In genomic region chr11:45799562-45799961, GRCh38 we compare ENCODE assay signal across 20 cellular contexts. TPM values are rescaled to one million over a fixed set of nuclear protein-coding genes. Genes with fewer than 3 reads are reported as not detected.
DNase-seq lines count a peak whose midpoint lies in the region; ATAC-seq, FAIRE-seq and TF ChIP-seq lines count a peak whose summit lies in the region.
"Had no signal": no experiment of that assay in that cellular context is flagged by ENCODE, and none has a peak within 500 bp of the region (broad histone marks: within the 10 kb centered on the region; RNA-seq: fewer than 3 reads in every experiment).

No MANE protein-coding gene starts in this region.

- H3K27me3 ChIP-seq in left lung = peaks cover 0 to 3% of the 10 kb centered on the region in 2 donors
- no peaks in the 10 kb centered on the region for H3K27me3 ChIP-seq in upper lobe of right lung

- H3K4me1 ChIP-seq in HEK293 (ENCODE audit: control insufficient read depth, insufficient read depth, low read length) = no peaks in the 10 kb centered on the region
- H3K4me1 ChIP-seq in left lung = peaks cover 6 to 18% of the 10 kb centered on the region in 2 donors
- H3K4me1 ChIP-seq in upper lobe of right lung = peaks cover 12% of the 10 kb centered on the region

- CTCF ChIA-PET in HEK293 (lab: Yijun Ruan, JAX) = interaction anchor here (1.3 kb wide), 1 partner anchor 28 kb away, joined by 5 read pairs; no protein-coding TSS in a partner anchor

- no peak for TF ChIP-seq CTCF in HEK293 (tag by site-specific recombination; IDR thresholded peaks at IDR 0.05)
- no peak for TF ChIP-seq CTCF in left lung (IDR thresholded peaks at IDR 0.05)
- no peak for TF ChIP-seq CTCF in upper lobe of right lung (IDR thresholded peaks at IDR 0.05)

- H3K9me3 ChIP-seq in HEK293 (ENCODE audit: control insufficient read depth, insufficient read depth, low read depth, low read length) (no peaks in the 10 kb centered on the region), left lung (no peaks in the 10 kb centered on the region), upper lobe of right lung (no peaks in the 10 kb centered on the region)

- POLR2A ChIA-PET in HEK293 (lab: Yijun Ruan, JAX) = interaction anchor here (0.6 kb wide), 1 partner anchor 847 kb away, joined by 3 read pairs; no protein-coding TSS in a partner anchor

- H3K27ac ChIP-seq in HEK293 (ENCODE audit: extremely low read depth, low read depth, low read length) = no peak overlapping the region
- H3K27ac ChIP-seq in left lung = peak overlapping the region; percentile 53 to 67
- H3K27ac ChIP-seq in upper lobe of right lung = peak overlapping the region; percentile 59
- H3K27ac ChIP-seq: GM23248, RWPE1, SK-N-MC had no signal

- FAIRE-seq in HTR-8/SVneo (lab: Jason Lieb, UNC) = no peak
- FAIRE-seq: GM12892, GM19239 had no signal

- intact Hi-C loops in left lung (cut with DNase I) = no loop called here
- intact Hi-C loops in upper lobe of right lung (cut with DNase I) = no loop called here

- H3K36me3 ChIP-seq in HEK293 (ENCODE audit: control insufficient read depth in 2 of 2, insufficient read depth in 1 of 2, low read length in 2 of 2) (no peaks in the 10 kb centered on the region), left lung (no peaks in the 10 kb centered on the region), upper lobe of right lung (no peaks in the 10 kb centered on the region)

- no peak for ATAC-seq in left lung
- no peak for ATAC-seq in upper lobe of right lung
- ATAC-seq: Panc1 had no signal

- DNase-seq in left lung (no peak), mesenteric fat pad (ENCODE audit: low spot score) (peak; percentile 14), upper lobe of right lung (no peak), HTR-8/SVneo (ENCODE audit: insufficient read length, low spot score) (no peak), kidney glomerular epithelial cell (lab: John Stamatoyannopoulos, UW) (no peak), OCI-M2 (lab: John Stamatoyannopoulos, UW; ENCODE audit: unreplicated experiment) (no peak)
- DNase-seq: C1 segment of cervical spinal cord; CD8-positive, alpha-beta memory T cell; GF-D8; GM23248; H9; HFFc6; KG1; SHP77 treated with DMSO at 0.1 percent for 48 hours had no signal

- H3K4me3 ChIP-seq in HEK293 (ENCODE audit: low read depth, low read length) = no peak overlapping the region
- H3K4me3 ChIP-seq in left lung = no peak overlapping the region
- no peak overlapping the region for H3K4me3 ChIP-seq in upper lobe of right lung
- H3K4me3 ChIP-seq: GM23248, SK-N-MC had no signal

TF ChIP-seq in HEK293, 187 proteins besides CTCF, POLR2A, EP300 and RAD21 (continues in another document):
- no peak for TF ChIP-seq GLI2 (tag by site-specific recombination; IDR thresholded peaks at IDR 0.05; ENCODE audit: borderline replicate concordance, low read depth)
- TF ChIP-seq ZNF132 (tag by site-specific recombination; IDR thresholded peaks at IDR 0.05; ENCODE audit: borderline replicate concordance) = no peak
- TF ChIP-seq GLI4 (tag by site-specific recombination; IDR thresholded peaks at IDR 0.05) = no peak
- no peak for TF ChIP-seq ZNF561 (tag by site-specific recombination; IDR thresholded peaks at IDR 0.05; ENCODE audit: borderline replicate concordance)
- TF ChIP-seq ZNF280C (tag by site-specific recombination; IDR thresholded peaks at IDR 0.05) = no peak
- TF ChIP-seq ZNF416 (tag by site-specific recombination; IDR thresholded peaks at IDR 0.05) = no peak
- no peak for TF ChIP-seq HIC1 (tag by site-specific recombination; IDR thresholded peaks at IDR 0.05)
- TF ChIP-seq ZNF121 (tag by site-specific recombination; IDR thresholded peaks at IDR 0.05) = no peak
- TF ChIP-seq ZFP37 (tag by site-specific recombination; IDR thresholded peaks at IDR 0.05) = no peak
- no peak for TF ChIP-seq ZNF274 (IDR thresholded peaks at IDR 0.05; ENCODE audit: low read length)
- no peak for TF ChIP-seq ZNF274 (tag by site-specific recombination; IDR thresholded peaks at IDR 0.05; ENCODE audit: borderline replicate concordance)
- TF ChIP-seq ZNF140 (tag by site-specific recombination; IDR thresholded peaks at IDR 0.05) = 0 out of 2 replicates have a peak, but pooled peaks have one; percentile 31
- no peak for TF ChIP-seq ZBTB44 (tag by site-specific recombination; IDR thresholded peaks at IDR 0.05)
- no peak for TF ChIP-seq ZNF157 (tag by site-specific recombination; IDR thresholded peaks at IDR 0.05)
- TF ChIP-seq ZNF394 (tag by site-specific recombination; IDR thresholded peaks at IDR 0.05; ENCODE audit: borderline replicate concordance) = peak; percentile 72; the same call in 1 of the 2 replicates
- no peak for TF ChIP-seq ZNF660 (tag by site-specific recombination; IDR thresholded peaks at IDR 0.05)
- no peak for TF ChIP-seq ZNF433 (tag by site-specific recombination; IDR thresholded peaks at IDR 0.05; ENCODE audit: low read depth)
- no peak for TF ChIP-seq ZSCAN4 (tag by site-specific recombination; IDR thresholded peaks at IDR 0.05)

RNA-seq across cellular contexts. Expression of gene SLC35C1, which starts 5.4 kb away (rescaled TPM):
- total RNA-seq in left lung (10 to 100 TPM; 25.5 to 30.7 TPM), mesenteric fat pad (81.0 TPM), upper lobe of right lung (25.1 TPM)

RNA-seq across cellular contexts. Expression of gene CRY2, which starts 47.7 kb away (rescaled TPM):
- 10 to 100 TPM; 32.7 to 42.3 TPM for total RNA-seq in left lung
- 69.9 TPM for total RNA-seq in mesenteric fat pad
- 54.2 TPM for total RNA-seq in upper lobe of right lung
